ENCODE assay signal across 1 cellular context in the genomic region with DNA sequence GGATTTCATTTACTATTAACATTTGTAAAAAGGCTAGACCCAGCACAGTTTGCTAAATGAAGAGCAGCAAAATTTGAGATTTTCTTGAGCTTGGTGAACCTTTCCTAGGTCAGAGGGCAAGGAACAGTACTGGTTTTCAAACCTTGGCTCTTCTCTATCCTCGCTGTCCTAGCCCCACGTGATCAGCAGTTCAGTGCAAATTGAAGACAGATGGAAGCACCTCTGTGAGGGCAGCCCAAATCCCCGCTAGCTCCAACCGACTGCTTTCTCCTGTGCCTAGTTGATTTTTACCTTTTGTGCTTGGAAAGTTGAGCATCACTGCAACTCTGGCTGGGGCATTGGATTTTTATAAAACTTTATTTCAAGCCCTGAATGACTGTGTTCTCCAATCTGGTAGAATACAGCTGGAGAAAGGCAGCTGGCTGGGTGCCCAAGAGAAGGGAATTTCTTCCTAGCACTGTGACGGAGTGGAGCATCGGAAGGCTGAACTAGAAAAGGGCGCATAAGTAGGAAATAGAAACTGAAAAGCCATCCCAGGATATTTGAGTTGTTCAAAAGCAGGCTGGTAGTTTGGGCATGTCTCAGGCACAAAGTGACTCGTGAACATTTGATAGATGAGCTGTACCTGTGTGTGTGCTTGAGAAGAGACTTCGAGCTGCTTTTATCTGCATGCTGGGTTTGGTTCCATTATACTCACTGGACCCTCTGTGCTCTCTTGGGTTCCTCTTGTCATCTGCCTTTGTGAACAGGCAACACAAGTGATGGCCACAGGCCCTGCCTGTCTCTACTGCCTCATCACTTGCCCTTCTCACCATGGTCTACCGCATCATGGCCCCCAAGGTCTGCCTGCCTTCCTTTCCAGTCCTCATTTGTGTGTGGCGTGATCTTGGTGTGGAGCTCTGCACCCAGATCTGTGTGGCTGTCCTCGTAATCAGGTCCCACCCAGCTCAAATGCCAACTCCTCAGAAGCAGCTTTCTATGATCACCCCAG.
TF ChIP-seq lines count a peak whose summit lies in the region.

No MANE protein-coding gene starts in this region.

TF ChIP-seq in WTC11, 78 proteins besides CTCF, POLR2A, EP300 and RAD21 (continued from another document):
- TF ChIP-seq, protein P1, sequence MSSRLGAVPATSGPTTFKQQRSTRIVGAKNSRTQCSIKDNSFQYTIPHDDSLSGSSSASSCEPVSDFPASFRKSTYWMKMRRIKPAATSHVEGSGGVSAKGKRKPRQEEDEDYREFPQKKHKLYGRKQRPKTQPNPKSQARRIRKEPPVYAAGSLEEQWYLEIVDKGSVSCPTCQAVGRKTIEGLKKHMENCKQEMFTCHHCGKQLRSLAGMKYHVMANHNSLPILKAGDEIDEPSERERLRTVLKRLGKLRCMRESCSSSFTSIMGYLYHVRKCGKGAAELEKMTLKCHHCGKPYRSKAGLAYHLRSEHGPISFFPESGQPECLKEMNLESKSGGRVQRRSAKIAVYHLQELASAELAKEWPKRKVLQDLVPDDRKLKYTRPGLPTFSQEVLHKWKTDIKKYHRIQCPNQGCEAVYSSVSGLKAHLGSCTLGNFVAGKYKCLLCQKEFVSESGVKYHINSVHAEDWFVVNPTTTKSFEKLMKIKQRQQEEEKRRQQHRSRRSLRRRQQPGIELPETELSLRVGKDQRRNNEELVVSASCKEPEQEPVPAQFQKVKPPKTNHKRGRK (CRISPR knock-in tag; IDR thresholded peaks at IDR 0.05; ENCODE audit: borderline replicate concordance) = no peak
- TF ChIP-seq, protein P2, sequence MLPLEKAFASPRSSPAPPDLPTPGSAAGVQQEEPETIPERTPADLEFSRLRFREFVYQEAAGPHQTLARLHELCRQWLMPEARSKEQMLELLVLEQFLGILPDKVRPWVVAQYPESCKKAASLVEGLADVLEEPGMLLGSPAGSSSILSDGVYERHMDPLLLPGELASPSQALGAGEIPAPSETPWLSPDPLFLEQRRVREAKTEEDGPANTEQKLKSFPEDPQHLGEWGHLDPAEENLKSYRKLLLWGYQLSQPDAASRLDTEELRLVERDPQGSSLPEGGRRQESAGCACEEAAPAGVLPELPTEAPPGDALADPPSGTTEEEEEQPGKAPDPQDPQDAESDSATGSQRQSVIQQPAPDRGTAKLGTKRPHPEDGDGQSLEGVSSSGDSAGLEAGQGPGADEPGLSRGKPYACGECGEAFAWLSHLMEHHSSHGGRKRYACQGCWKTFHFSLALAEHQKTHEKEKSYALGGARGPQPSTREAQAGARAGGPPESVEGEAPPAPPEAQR (CRISPR knock-in tag; IDR thresholded peaks at IDR 0.05) = no peak
- TF ChIP-seq, protein P3, sequence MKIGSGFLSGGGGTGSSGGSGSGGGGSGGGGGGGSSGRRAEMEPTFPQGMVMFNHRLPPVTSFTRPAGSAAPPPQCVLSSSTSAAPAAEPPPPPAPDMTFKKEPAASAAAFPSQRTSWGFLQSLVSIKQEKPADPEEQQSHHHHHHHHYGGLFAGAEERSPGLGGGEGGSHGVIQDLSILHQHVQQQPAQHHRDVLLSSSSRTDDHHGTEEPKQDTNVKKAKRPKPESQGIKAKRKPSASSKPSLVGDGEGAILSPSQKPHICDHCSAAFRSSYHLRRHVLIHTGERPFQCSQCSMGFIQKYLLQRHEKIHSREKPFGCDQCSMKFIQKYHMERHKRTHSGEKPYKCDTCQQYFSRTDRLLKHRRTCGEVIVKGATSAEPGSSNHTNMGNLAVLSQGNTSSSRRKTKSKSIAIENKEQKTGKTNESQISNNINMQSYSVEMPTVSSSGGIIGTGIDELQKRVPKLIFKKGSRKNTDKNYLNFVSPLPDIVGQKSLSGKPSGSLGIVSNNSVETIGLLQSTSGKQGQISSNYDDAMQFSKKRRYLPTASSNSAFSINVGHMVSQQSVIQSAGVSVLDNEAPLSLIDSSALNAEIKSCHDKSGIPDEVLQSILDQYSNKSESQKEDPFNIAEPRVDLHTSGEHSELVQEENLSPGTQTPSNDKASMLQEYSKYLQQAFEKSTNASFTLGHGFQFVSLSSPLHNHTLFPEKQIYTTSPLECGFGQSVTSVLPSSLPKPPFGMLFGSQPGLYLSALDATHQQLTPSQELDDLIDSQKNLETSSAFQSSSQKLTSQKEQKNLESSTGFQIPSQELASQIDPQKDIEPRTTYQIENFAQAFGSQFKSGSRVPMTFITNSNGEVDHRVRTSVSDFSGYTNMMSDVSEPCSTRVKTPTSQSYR (CRISPR knock-in tag; IDR thresholded peaks at IDR 0.05) = no peak
